In the genomic region with DNA sequence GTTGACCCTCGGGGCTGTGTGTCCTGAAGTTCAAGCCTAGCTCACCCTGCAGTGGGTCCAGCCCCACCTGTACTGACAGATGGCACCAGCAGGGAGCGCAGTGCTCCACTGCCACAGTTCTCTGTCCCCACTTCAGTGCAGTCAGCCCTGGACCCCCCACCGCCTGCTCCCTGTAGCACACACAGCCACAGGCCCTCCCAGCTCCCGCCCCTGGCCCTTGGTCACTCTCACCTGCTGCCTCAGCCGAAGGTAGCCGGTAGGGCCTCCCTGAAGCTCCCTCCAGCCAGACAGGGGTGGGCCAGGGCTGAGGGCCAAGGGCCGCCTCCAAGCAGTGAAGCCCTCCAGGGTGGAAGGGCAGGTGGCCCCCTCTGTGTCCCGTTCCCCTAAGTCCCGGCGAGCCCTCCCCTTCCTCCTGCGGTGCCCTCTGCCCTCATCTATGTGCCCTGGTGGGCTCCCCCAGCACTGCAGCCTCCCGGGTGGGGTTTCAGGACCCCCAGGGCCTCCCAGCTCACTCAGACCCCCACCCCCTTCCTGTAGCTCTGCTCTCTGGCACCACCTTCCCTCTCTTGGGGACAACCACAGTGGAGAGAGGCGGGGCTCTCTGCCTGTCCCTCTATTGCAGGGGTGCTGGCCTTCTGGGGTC, we compare ENCODE assay signal across 1 cellular context.
TF ChIP-seq lines count a peak whose summit lies in the region.

No MANE protein-coding gene starts in this region.

TF ChIP-seq in Ishikawa, 13 proteins besides CTCF, POLR2A, EP300 and RAD21 (continued from another document):
- TF ChIP-seq YY1 (IDR thresholded peaks at IDR 0.05; ENCODE audit: low read depth) = no peak
